8 cellular contexts compared by ENCODE assay signal in the genomic region with DNA sequence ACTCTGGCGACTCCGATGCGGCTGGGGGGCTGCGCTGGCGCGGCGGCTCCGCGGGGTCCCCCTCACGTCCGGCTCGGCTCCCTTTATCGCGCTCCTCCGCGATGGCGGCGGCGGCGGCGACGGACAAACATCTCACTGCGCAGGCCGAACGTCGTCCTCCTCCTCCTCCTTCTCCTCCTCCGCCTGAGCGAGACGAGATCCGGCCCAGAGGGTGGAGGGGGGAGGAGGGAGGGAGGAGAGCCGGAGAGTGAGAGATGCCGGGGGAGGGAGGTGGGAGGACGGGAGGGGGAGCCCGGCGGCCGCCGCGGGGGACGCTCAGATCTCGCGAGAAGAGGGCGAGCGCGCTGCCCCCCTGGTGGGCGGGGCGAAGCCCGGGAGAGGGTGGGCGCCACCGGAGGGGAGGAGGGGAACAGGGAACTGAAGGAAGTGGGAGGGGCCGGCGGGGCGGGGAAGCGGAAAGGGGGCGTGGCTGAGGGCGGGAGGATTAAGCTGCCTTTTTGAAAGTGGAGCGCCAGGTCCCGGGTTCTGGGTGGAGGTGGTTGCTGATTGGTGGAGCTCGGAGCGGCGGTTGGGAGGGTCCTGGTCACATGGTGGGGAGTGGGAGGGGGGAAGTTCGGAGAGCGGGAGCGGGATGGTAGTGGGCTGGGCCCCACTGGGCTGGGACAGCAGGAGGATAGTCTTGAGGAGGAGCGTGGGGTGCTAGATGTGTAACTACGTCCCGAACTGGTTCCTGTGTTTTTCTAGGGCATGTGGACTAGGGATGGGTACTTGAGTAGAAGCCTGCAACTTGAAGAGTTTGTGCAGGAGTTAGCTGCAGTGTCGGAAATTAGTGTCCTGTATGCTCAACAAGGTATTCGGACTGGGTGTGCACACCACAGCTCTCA. TPM values are rescaled to one million over a fixed set of nuclear protein-coding genes. Genes with fewer than 3 reads are reported as not detected.
DNase-seq lines count a peak whose midpoint lies in the region; ATAC-seq and TF ChIP-seq lines count a peak whose summit lies in the region.

A gene (minus strand): TSS at position 159 of the 884 bp plus-strand sequence. CDS start 354 bp downstream, outside the sequence.

- TF ChIP-seq EP300 in tibial nerve (IDR thresholded peaks at IDR 0.05), result peak in 1 of 2 donors; percentile 95

- H3K4me1 ChIP-seq in parathyroid adenoma (peaks cover 4% of the 10 kb centered on the region), tibial nerve (peaks cover 0 to 45% (median 29%) of the 10 kb centered on the region in 4 donors)

- intact Hi-C loops in Right ventricle myocardium superior (cut with DNase I), result no loop called here

- H3K27ac ChIP-seq in parathyroid adenoma (peak within 1 kb of the TSS; percentile 68), tibial nerve (peak within 1 kb of the TSS; percentile 70 to 97 (median 95))

- H2AFZ ChIP-seq in parathyroid adenoma, result peak within 1 kb of the TSS; percentile 83

- peak; percentile 76 to 87 for TF ChIP-seq POLR2A in tibial nerve (IDR thresholded peaks at IDR 0.05)

- DNase-seq in GM12864 (ENCODE audit: low read depth) (peak; percentile 89), NCI-H1417 (lab: John Stamatoyannopoulos, UW) (peak; percentile 90 to 99 (median 97)), SW 1271 (lab: John Stamatoyannopoulos, UW) (peak; percentile 94 to 97), Right ventricle myocardium superior (peak; percentile 99), tibial nerve (ENCODE audit: low spot score in 2 of 2) (peak; percentile 99)
- DNase-seq in activated naive CD8-positive, alpha-beta T cell treated with anti-CD3 and anti-CD28 coated beads, Interleukin-2, amount 50 U/mL, for 16 hours (ENCODE audit: low read depth, low spot score), result peak; percentile 98

- no peaks in the 10 kb centered on the region for H3K27me3 ChIP-seq in parathyroid adenoma (ENCODE audit: control insufficient read depth, insufficient read depth, low read length)
- H3K27me3 ChIP-seq in tibial nerve, result no peaks in the 10 kb centered on the region

- WGBS in tibial nerve, 2 donors, result 2% methylated on average over 37 to 38 of the region's 68 CpGs

- TF ChIP-seq CTCF in GM12864 (IDR thresholded peaks at IDR 0.05; ENCODE audit: low read depth, low read length, missing control alignments), result no peak
- TF ChIP-seq CTCF in parathyroid adenoma (IDR thresholded peaks at IDR 0.05), result no peak
- no peak for TF ChIP-seq CTCF in tibial nerve (IDR thresholded peaks at IDR 0.05)

- H3K36me3 ChIP-seq in parathyroid adenoma (ENCODE audit: control insufficient read depth, insufficient read depth, low read length) (no peaks in the 10 kb centered on the region), tibial nerve (no peaks in the 10 kb centered on the region)

- H3K4me3 ChIP-seq in GM12864 (ENCODE audit: low read depth, low read length) (peak within 1 kb of the TSS; percentile 97), parathyroid adenoma (ENCODE audit: low read depth, low read length) (peak within 1 kb of the TSS; percentile 74), tibial nerve (peak within 1 kb of the TSS; percentile 55 to 96 (median 86))

- H3K79me2 ChIP-seq in parathyroid adenoma, result peaks cover 37% of the 10 kb centered on the region

- ATAC-seq in HG02759 (IDR thresholded peaks at IDR 0.05; ENCODE audit: unreplicated experiment) (peak; percentile 79), Right ventricle myocardium superior (ENCODE audit: poor library complexity) (peak; percentile 99)

- H3K9me3 ChIP-seq in parathyroid adenoma (ENCODE audit: control insufficient read depth, low read length) (no peaks in the 10 kb centered on the region), tibial nerve (no peaks in the 10 kb centered on the region)

- no peak within 1 kb of the TSS for H3K9ac ChIP-seq in parathyroid adenoma

- H3K4me2 ChIP-seq in parathyroid adenoma (ENCODE audit: low read length), result peak within 1 kb of the TSS; percentile 71

RNA-seq across cellular contexts. Expression of the gene that starts here (rescaled TPM):
- total RNA-seq in Right ventricle myocardium superior, result 72.1 TPM
- 10 to 100 TPM; 63.0 to 72.2 (median 67.3) TPM for total RNA-seq in tibial nerve

Comparison
In these comparisons a context has a peak if more than half of its experiments do, and no peak if none do; other contexts are left out.
1. Peak in every context shown above with its lines: DNase-seq, ATAC-seq, H3K4me3 ChIP-seq and H3K27ac ChIP-seq.